ENCODE assay signal across 1 cellular context in the genomic region with DNA sequence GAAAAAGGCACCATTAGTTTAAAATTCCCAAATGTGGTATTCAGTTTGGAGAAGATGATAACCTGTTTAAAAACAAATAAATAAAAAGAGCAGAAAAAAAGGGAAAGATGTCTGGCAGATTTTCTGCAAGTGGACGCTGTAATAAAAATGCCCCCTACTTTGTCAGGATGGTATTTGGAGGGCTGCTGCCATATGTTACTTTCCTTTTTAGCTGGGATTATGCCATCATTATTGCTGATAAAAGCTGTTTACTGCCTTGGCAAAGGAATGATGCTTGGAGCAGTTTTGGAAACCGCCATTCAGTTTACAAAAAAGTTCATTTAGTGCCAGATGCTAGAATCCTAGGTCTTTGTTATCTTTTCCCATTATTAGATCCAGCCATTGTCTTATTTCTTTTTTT.
A peak's percentile ranks its signal among the peaks of the same experiment; 100 is the strongest.
TF ChIP-seq lines count a peak whose summit lies in the region.

No MANE protein-coding gene starts in this region.

TF ChIP-seq in HEK293, 187 proteins besides CTCF, POLR2A, EP300 and RAD21 (continued from another document):
- TF ChIP-seq ZNF555 (tag by site-specific recombination; conservative IDR thresholded peaks at IDR 0.05) = no peak
- TF ChIP-seq TCF7L2 (IDR thresholded peaks at IDR 0.05; ENCODE audit: borderline replicate concordance, low read depth, low read length) = no peak
- no peak for TF ChIP-seq ZNF280D (tag by site-specific recombination; IDR thresholded peaks at IDR 0.05)
- no peak for TF ChIP-seq ZNF777 (tag by site-specific recombination; IDR thresholded peaks at IDR 0.05; ENCODE audit: borderline replicate concordance)
- no peak for TF ChIP-seq ZNF23 (tag by site-specific recombination; IDR thresholded peaks at IDR 0.05; ENCODE audit: borderline replicate concordance)
- TF ChIP-seq, protein P1, sequence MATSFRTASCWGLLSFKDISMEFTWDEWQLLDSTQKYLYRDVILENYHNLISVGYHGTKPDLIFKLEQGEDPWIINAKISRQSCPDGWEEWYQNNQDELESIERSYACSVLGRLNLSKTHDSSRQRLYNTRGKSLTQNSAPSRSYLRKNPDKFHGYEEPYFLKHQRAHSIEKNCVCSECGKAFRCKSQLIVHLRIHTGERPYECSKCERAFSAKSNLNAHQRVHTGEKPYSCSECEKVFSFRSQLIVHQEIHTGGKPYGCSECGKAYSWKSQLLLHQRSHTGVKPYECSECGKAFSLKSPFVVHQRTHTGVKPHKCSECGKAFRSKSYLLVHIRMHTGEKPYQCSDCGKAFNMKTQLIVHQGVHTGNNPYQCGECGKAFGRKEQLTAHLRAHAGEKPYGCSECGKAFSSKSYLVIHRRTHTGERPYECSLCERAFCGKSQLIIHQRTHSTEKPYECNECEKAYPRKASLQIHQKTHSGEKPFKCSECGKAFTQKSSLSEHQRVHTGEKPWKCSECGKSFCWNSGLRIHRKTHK (tag by site-specific recombination; IDR thresholded peaks at IDR 0.05) = no peak
- TF ChIP-seq, protein P2, sequence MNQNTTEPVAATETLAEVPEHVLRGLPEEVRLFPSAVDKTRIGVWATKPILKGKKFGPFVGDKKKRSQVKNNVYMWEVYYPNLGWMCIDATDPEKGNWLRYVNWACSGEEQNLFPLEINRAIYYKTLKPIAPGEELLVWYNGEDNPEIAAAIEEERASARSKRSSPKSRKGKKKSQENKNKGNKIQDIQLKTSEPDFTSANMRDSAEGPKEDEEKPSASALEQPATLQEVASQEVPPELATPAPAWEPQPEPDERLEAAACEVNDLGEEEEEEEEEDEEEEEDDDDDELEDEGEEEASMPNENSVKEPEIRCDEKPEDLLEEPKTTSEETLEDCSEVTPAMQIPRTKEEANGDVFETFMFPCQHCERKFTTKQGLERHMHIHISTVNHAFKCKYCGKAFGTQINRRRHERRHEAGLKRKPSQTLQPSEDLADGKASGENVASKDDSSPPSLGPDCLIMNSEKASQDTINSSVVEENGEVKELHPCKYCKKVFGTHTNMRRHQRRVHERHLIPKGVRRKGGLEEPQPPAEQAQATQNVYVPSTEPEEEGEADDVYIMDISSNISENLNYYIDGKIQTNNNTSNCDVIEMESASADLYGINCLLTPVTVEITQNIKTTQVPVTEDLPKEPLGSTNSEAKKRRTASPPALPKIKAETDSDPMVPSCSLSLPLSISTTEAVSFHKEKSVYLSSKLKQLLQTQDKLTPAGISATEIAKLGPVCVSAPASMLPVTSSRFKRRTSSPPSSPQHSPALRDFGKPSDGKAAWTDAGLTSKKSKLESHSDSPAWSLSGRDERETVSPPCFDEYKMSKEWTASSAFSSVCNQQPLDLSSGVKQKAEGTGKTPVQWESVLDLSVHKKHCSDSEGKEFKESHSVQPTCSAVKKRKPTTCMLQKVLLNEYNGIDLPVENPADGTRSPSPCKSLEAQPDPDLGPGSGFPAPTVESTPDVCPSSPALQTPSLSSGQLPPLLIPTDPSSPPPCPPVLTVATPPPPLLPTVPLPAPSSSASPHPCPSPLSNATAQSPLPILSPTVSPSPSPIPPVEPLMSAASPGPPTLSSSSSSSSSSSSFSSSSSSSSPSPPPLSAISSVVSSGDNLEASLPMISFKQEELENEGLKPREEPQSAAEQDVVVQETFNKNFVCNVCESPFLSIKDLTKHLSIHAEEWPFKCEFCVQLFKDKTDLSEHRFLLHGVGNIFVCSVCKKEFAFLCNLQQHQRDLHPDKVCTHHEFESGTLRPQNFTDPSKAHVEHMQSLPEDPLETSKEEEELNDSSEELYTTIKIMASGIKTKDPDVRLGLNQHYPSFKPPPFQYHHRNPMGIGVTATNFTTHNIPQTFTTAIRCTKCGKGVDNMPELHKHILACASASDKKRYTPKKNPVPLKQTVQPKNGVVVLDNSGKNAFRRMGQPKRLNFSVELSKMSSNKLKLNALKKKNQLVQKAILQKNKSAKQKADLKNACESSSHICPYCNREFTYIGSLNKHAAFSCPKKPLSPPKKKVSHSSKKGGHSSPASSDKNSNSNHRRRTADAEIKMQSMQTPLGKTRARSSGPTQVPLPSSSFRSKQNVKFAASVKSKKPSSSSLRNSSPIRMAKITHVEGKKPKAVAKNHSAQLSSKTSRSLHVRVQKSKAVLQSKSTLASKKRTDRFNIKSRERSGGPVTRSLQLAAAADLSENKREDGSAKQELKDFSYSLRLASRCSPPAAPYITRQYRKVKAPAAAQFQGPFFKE (tag by site-specific recombination; IDR thresholded peaks at IDR 0.05; ENCODE audit: borderline replicate concordance) = no peak
- TF ChIP-seq ZSCAN30 (tag by site-specific recombination; IDR thresholded peaks at IDR 0.05) = no peak
- TF ChIP-seq ZNF223 (tag by site-specific recombination; IDR thresholded peaks at IDR 0.05) = no peak
- TF ChIP-seq, protein P3, sequence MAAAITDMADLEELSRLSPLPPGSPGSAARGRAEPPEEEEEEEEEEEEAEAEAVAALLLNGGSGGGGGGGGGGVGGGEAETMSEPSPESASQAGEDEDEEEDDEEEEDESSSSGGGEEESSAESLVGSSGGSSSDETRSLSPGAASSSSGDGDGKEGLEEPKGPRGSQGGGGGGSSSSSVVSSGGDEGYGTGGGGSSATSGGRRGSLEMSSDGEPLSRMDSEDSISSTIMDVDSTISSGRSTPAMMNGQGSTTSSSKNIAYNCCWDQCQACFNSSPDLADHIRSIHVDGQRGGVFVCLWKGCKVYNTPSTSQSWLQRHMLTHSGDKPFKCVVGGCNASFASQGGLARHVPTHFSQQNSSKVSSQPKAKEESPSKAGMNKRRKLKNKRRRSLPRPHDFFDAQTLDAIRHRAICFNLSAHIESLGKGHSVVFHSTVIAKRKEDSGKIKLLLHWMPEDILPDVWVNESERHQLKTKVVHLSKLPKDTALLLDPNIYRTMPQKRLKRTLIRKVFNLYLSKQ (tag by site-specific recombination; IDR thresholded peaks at IDR 0.05; ENCODE audit: borderline replicate concordance) = no peak
- TF ChIP-seq, protein P4, sequence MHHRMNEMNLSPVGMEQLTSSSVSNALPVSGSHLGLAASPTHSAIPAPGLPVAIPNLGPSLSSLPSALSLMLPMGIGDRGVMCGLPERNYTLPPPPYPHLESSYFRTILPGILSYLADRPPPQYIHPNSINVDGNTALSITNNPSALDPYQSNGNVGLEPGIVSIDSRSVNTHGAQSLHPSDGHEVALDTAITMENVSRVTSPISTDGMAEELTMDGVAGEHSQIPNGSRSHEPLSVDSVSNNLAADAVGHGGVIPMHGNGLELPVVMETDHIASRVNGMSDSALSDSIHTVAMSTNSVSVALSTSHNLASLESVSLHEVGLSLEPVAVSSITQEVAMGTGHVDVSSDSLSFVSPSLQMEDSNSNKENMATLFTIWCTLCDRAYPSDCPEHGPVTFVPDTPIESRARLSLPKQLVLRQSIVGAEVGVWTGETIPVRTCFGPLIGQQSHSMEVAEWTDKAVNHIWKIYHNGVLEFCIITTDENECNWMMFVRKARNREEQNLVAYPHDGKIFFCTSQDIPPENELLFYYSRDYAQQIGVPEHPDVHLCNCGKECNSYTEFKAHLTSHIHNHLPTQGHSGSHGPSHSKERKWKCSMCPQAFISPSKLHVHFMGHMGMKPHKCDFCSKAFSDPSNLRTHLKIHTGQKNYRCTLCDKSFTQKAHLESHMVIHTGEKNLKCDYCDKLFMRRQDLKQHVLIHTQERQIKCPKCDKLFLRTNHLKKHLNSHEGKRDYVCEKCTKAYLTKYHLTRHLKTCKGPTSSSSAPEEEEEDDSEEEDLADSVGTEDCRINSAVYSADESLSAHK (tag by site-specific recombination; IDR thresholded peaks at IDR 0.05) = peak; percentile 48
- TF ChIP-seq KLF1 (tag by site-specific recombination; IDR thresholded peaks at IDR 0.05) = no peak
- no peak for TF ChIP-seq ZEB2 (tag by site-specific recombination; IDR thresholded peaks at IDR 0.05)
- TF ChIP-seq ZNF560 (tag by site-specific recombination; IDR thresholded peaks at IDR 0.05; ENCODE audit: borderline replicate concordance) = no peak
- TF ChIP-seq GLI2 (tag by site-specific recombination; IDR thresholded peaks at IDR 0.05; ENCODE audit: borderline replicate concordance, low read depth) = no peak
- TF ChIP-seq ZBTB6 (tag by site-specific recombination; IDR thresholded peaks at IDR 0.05) = no peak
- no peak for TF ChIP-seq ZNF473 (tag by site-specific recombination; IDR thresholded peaks at IDR 0.05)
- TF ChIP-seq ZNF175 (tag by site-specific recombination; IDR thresholded peaks at IDR 0.05) = no peak
- no peak for TF ChIP-seq ZNF514 (tag by site-specific recombination; IDR thresholded peaks at IDR 0.05)
- TF ChIP-seq ZNF239 (tag by site-specific recombination; IDR thresholded peaks at IDR 0.05) = no peak
- no peak for TF ChIP-seq ZNF433 (tag by site-specific recombination; IDR thresholded peaks at IDR 0.05; ENCODE audit: low read depth)
- 0 out of 2 replicates have a peak, but pooled peaks have one; percentile 29 for TF ChIP-seq ZNF843 (tag by site-specific recombination; IDR thresholded peaks at IDR 0.05)
- TF ChIP-seq ZNF350 (tag by site-specific recombination; IDR thresholded peaks at IDR 0.05) = no peak
- TF ChIP-seq ZNF518A (tag by site-specific recombination; conservative IDR thresholded peaks at IDR 0.05; ENCODE audit: low read depth) = no peak
